In the genomic region with DNA sequence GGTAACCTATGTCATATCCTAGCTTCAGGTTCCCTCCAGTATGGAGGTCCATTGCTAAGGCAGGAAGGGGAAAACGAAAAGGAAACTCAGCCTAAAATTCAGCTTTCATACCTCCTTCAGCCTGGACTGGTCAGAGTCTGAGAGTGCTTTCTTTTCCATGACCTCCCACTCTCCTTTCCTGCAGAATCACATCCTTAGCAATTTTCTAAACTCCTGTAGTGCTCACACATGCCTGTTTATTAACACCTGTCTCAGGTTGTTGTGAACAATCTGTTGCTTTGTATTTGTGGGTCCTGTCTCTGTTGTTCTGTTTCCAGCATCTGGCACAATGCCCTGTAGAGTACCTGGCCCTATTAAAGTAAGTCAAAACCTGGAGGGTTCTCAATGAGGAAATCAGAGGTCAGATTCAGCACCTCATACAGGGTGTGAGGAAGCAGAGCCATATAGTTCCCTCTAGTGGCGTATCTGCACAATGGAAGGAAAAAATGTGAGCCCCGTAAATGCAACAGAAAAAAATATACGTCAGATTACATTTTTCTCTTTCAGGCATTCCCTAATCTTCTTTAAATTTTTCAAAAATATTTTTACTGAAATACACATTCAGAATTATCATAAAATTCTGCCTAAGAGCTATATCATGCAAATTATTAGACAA, we compare ENCODE assay signal across 8 cellular contexts. TPM values are rescaled to one million over a fixed set of nuclear protein-coding genes. Genes with fewer than 3 reads are reported as not detected.
DNase-seq lines count a peak whose midpoint lies in the region; ATAC-seq, FAIRE-seq and TF ChIP-seq lines count a peak whose summit lies in the region.
"Not testable (repeated sequence)": the region's sequence is repeated elsewhere in the genome, so short reads cannot be mapped to it uniquely, and the experiment has no call there.

No MANE protein-coding gene starts in this region.

- peak; percentile 31 for TF ChIP-seq CTCF in CD4-positive, alpha-beta T cell (IDR thresholded peaks at IDR 0.05)
- TF ChIP-seq CTCF in SK-N-SH (IDR thresholded peaks at IDR 0.05) = peak; percentile 71
- peak; percentile 23 for TF ChIP-seq CTCF in coronary artery (IDR thresholded peaks at IDR 0.05)
- TF ChIP-seq CTCF in kidney (IDR thresholded peaks at IDR 0.05; ENCODE audit: borderline replicate concordance, extremely low read depth, insufficient read depth) = peak; percentile 27

- not testable (repeated sequence) for ATAC-seq in CD4-positive, alpha-beta T cell (ENCODE audit: poor library complexity)
- ATAC-seq in GM18909 (IDR thresholded peaks at IDR 0.05; ENCODE audit: poor library complexity, unreplicated experiment) (peak; percentile 88), HG02763 (IDR thresholded peaks at IDR 0.05; ENCODE audit: unreplicated experiment) (peak; percentile 74)

- H3K4me3 ChIP-seq in SK-N-SH (ENCODE audit: low read depth in 2 of 2, low read length in 1 of 2); coronary artery; kidney (ENCODE audit: low read length in 2 of 2); small intestine (ENCODE audit: low read depth in 1 of 2, low read length in 2 of 2): not testable (repeated sequence)

- H3K27ac ChIP-seq in CD4-positive, alpha-beta T cell (ENCODE audit: low read depth, low read length); SK-N-SH (ENCODE audit: low read depth in 2 of 2, low read length in 1 of 2); coronary artery; kidney (ENCODE audit: low read depth in 2 of 2, low read length in 2 of 2); small intestine (ENCODE audit: low read depth in 1 of 2, low read length in 1 of 2): not testable (repeated sequence)

- peak; percentile 25 for FAIRE-seq in kidney (lab: Jason Lieb, UNC)
- FAIRE-seq in small intestine (lab: Jason Lieb, UNC) = peak; percentile 10

- intact Hi-C loops in CD4-positive, alpha-beta T cell (cut with DNase I, micrococcal nuclease); kidney (cut with DNase I): not testable (repeated sequence)

- POLR2A ChIA-PET in CD4-positive, alpha-beta T cell (lab: Charles Lee); SK-N-SH (lab: Yijun Ruan, JAX): not testable (repeated sequence)

- CTCF ChIA-PET in CD4-positive, alpha-beta T cell (lab: Charles Lee); SK-N-SH (lab: Yijun Ruan, JAX): not testable (repeated sequence)

- 20% methylated on average over 4 of the region's 4 CpGs for WGBS in SK-N-SH (ENCODE audit: low lambda C conversion rate)
- 1 to 23% (median 7%) methylated on average over 3 to 4 of the region's 4 CpGs for WGBS in small intestine, 3 donors

- not testable (repeated sequence) for H2AFZ ChIP-seq in SK-N-SH (ENCODE audit: low read depth)

- DNase-seq in CD4-positive, alpha-beta T cell; SK-N-SH; coronary artery (ENCODE audit: low spot score); kidney: not testable (repeated sequence)
- peak; percentile 20 for DNase-seq in LoVo (ENCODE audit: low spot score)
- peak; percentile 2 for DNase-seq in small intestine

- H3K79me2 ChIP-seq in SK-N-SH (ENCODE audit: insufficient read depth) = not testable (repeated sequence)

- not testable (repeated sequence) for H3K36me3 ChIP-seq in SK-N-SH (replicated peaks in 1 of 2; ENCODE audit: control insufficient read depth in 1 of 2, insufficient read depth in 2 of 2, low read length in 1 of 2); kidney (ENCODE audit: control insufficient read depth in 1 of 2, insufficient read depth in 2 of 2, low read length in 2 of 2); small intestine (ENCODE audit: control insufficient read depth in 2 of 2, insufficient read depth in 2 of 2, low read length in 2 of 2)

- not testable (repeated sequence) for H3K36me3 Mint-ChIP-seq in CD4-positive, alpha-beta T cell (ENCODE audit: low read depth)

- H3K27me3 Mint-ChIP-seq in CD4-positive, alpha-beta T cell = not testable (repeated sequence)

- not testable (repeated sequence) for H4K20me1 ChIP-seq in SK-N-SH (ENCODE audit: insufficient read depth)

- not testable (repeated sequence) for H3K9me2 ChIP-seq in SK-N-SH

- not testable (repeated sequence) for H3K4me2 ChIP-seq in SK-N-SH

- H3K9me3 Mint-ChIP-seq in CD4-positive, alpha-beta T cell = not testable (repeated sequence)

- H3K27me3 ChIP-seq in CD4-positive, alpha-beta T cell (ENCODE audit: control insufficient read depth, insufficient read depth, low read length); SK-N-SH (ENCODE audit: insufficient read depth); small intestine (ENCODE audit: control insufficient read depth in 2 of 2, insufficient read depth in 2 of 2, low read length in 2 of 2): not testable (repeated sequence)

- H3K4me1 ChIP-seq in SK-N-SH (ENCODE audit: control insufficient read depth in 1 of 2, insufficient read depth in 2 of 2, low read depth in 1 of 2, low read length in 1 of 2); kidney (ENCODE audit: control insufficient read depth in 1 of 2, insufficient read depth in 1 of 2, low read depth in 1 of 2, low read length in 2 of 2); small intestine (ENCODE audit: control insufficient read depth in 2 of 2, insufficient read depth in 1 of 2, low read depth in 1 of 2, low read length in 1 of 2): not testable (repeated sequence)

- TF ChIP-seq RAD21 in SK-N-SH (IDR thresholded peaks at IDR 0.05; ENCODE audit: low read length) = peak; percentile 50

- not testable (repeated sequence) for H3K4me1 Mint-ChIP-seq in CD4-positive, alpha-beta T cell (ENCODE audit: low read depth)

- not testable (repeated sequence) for H3K4me3 Mint-ChIP-seq in CD4-positive, alpha-beta T cell

- not testable (repeated sequence) for H3K9ac ChIP-seq in SK-N-SH; kidney (ENCODE audit: low read length in 2 of 2)

- not testable (repeated sequence) for TF ChIP-seq EP300 in SK-N-SH (IDR thresholded peaks at IDR 0.05; ENCODE audit: borderline replicate concordance in 1 of 2, low read depth in 1 of 2, low read length in 1 of 2)

- not testable (repeated sequence) for H3K27ac Mint-ChIP-seq in CD4-positive, alpha-beta T cell

- not testable (repeated sequence) for H3F3A ChIP-seq in SK-N-SH (replicated peaks; ENCODE audit: insufficient read depth)

- H3K9me3 ChIP-seq in CD4-positive, alpha-beta T cell (ENCODE audit: control insufficient read depth, low read length); SK-N-SH; kidney (ENCODE audit: control insufficient read depth in 1 of 2, low read length in 2 of 2); small intestine (ENCODE audit: control insufficient read depth, low read depth): not testable (repeated sequence)

TF ChIP-seq in SK-N-SH, 30 proteins besides CTCF, POLR2A, EP300 and RAD21:
- TF ChIP-seq SMC3 (IDR thresholded peaks at IDR 0.05; ENCODE audit: low read depth, low read length) = peak; percentile 34

RNA-seq across cellular contexts. Expression of a gene that starts 2.3 kb away (rescaled TPM):
- total RNA-seq in CD4-positive, alpha-beta T cell = not detected
- not detected in 2 replicates for polyA plus RNA-seq in SK-N-SH (2012; rRNA removed)
- polyA plus RNA-seq in SK-N-SH (2012; cell fraction: cytosol; rRNA removed) = not detected in 2 replicates
- polyA plus RNA-seq in SK-N-SH (2012; cell fraction: nucleus; rRNA removed) = not detected in 2 replicates
- not detected for total RNA-seq in kidney
- polyA plus RNA-seq in kidney (ENCODE audit: insufficient read depth, low read depth, low replicate concordance) = not detected
- polyA plus RNA-seq in small intestine = not detected
